Comparison of ENCODE assay signal across 24 cellular contexts in the genomic region with DNA sequence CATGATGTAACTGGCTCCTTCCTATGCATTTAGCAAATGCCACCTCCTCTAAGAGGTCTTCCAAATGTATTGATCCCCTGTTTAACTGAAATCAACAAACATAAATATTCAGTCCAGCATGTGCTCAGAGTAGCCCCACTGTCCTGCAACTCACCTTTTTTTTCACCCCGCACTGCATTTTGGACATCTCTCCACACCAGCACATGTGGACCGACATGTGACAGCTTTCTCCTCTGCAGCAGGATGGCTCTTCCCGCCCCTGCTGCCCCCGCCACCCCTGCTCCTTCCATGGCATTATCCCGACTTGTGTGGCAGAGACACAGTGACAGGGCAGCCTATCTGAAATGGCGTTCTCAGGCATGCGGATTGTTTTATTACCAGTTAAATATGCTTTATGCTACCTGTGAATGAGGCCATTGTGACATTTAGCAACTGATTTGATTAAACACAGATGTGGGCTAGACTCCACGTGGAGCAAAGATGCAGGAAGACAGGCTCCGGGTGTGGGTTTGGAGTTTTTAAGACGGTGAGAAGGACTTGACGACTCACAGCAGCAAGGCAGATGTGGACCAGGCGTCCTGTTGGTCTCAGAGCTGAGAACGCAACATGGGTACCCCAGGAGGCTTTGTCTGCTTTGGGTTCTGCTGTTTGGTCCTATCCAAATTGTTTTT.
A peak's percentile ranks its signal among the peaks of the same experiment; 100 is the strongest.
DNase-seq lines count a peak whose midpoint lies in the region; ATAC-seq, FAIRE-seq and TF ChIP-seq lines count a peak whose summit lies in the region.
"Had no signal": no experiment of that assay in that cellular context is flagged by ENCODE, and none has a peak within 500 bp of the region (broad histone marks: within the 10 kb centered on the region; RNA-seq: fewer than 3 reads in every experiment).

No MANE protein-coding gene starts in this region.

- CTCF ChIA-PET in IMR-90 (lab: Yijun Ruan, JAX) (no interaction called here), PC-3 (lab: Charles Lee) (no interaction called here)

- no peak overlapping the region for H2BK20ac ChIP-seq in IMR-90 (ENCODE audit: low read depth, low read length)

- H4K91ac ChIP-seq in IMR-90 (ENCODE audit: insufficient read depth, low read depth, low read length) = no peak overlapping the region

- no peak overlapping the region for H2AK5ac ChIP-seq in IMR-90 (ENCODE audit: low read depth, low read length)

- H3K4ac ChIP-seq in IMR-90 (ENCODE audit: low read depth, low read length) = no peak overlapping the region

- no peak for TF ChIP-seq RAD21 in IMR-90 (IDR thresholded peaks at IDR 0.05; ENCODE audit: low read length)

- TF ChIP-seq POLR2A in IMR-90 (IDR thresholded peaks at IDR 0.05; ENCODE audit: low read depth, low read length) (no peak), esophagus muscularis mucosa (IDR thresholded peaks at IDR 0.05; ENCODE audit: low read depth) (no peak)

- H2BK5ac ChIP-seq in IMR-90 (ENCODE audit: low read depth, low read length, poor library complexity, severe bottlenecking) = no peak overlapping the region

- H3K4me1 ChIP-seq in IMR-90 (ENCODE audit: control insufficient read depth, insufficient read depth, low read length) (peaks cover 2% of the 10 kb centered on the region; the same call in 1 of the 2 replicates), PC-3 (ENCODE audit: insufficient read depth, low read length) (no peaks in the 10 kb centered on the region), esophagus muscularis mucosa (peaks cover 0 to 9% (median 2%) of the 10 kb centered on the region in 4 donors)
- H3K4me1 ChIP-seq: left lung had no signal

- H3K56ac ChIP-seq in IMR-90 (ENCODE audit: extremely low read depth, insufficient read depth, low read length) = no peak overlapping the region

- H3K27ac ChIP-seq in IMR-90 (ENCODE audit: insufficient read depth, low read length) (no peak overlapping the region), PC-3 (ENCODE audit: low read length) (no peak overlapping the region), esophagus muscularis mucosa (replicated peaks in 1 of 4) (no peak overlapping the region)
- H3K27ac ChIP-seq: left lung had no signal

- no peak overlapping the region for H2BK15ac ChIP-seq in IMR-90 (ENCODE audit: low read depth, low read length)

- no peak overlapping the region for H2AK9ac ChIP-seq in IMR-90 (replicated peaks; ENCODE audit: low read depth, low read length, poor library complexity)

- WGBS in IMR-90 (ENCODE audit: extremely low coverage in 2 of 2, insufficient read length in 1 of 2), 2 experiments = 17% methylated on average over 2 of the region's 13 CpGs; no CpG with 5 or more reads in 1 of the 2 experiments
- 44% methylated on average over 13 of the region's 13 CpGs for WGBS in esophagus muscularis mucosa

- no peak overlapping the region for H3K18ac ChIP-seq in IMR-90 (ENCODE audit: low read depth, low read length)

- no peaks in the 10 kb centered on the region for H3K36me3 ChIP-seq in IMR-90 (ENCODE audit: control insufficient read depth, insufficient read depth, low read length)
- H3K36me3 ChIP-seq in PC-3 (ENCODE audit: low read depth, low read length) = no peaks in the 10 kb centered on the region
- no peaks in the 10 kb centered on the region for H3K36me3 ChIP-seq in esophagus muscularis mucosa
- H3K36me3 ChIP-seq: left lung had no signal

- H3K79me1 ChIP-seq in IMR-90 (ENCODE audit: low read depth in 1 of 2, low read length in 2 of 2) = no peaks in the 10 kb centered on the region

- H3K4me2 ChIP-seq in IMR-90 (ENCODE audit: low read depth, low read length) (no peak overlapping the region), PC-3 (ENCODE audit: low read length) (no peak overlapping the region)

- H3K27me3 ChIP-seq in IMR-90 (ENCODE audit: control insufficient read depth, insufficient read depth, low read length) (no peaks in the 10 kb centered on the region), PC-3 (ENCODE audit: low read length) (peaks cover 23% of the 10 kb centered on the region), esophagus muscularis mucosa (no peaks in the 10 kb centered on the region)

- TF ChIP-seq EP300 in esophagus muscularis mucosa (IDR thresholded peaks at IDR 0.05) = no peak

- no peaks in the 10 kb centered on the region for H3K79me2 ChIP-seq in PC-3 (ENCODE audit: low read length)

- H3K9me1 ChIP-seq in IMR-90 (ENCODE audit: insufficient read depth, low read length) = no peaks in the 10 kb centered on the region

- in situ Hi-C loops in IMR-90 (cut with MboI; ENCODE audit: low sequenced_read_pairs) = no loop called here

- ATAC-seq in IMR-90 (ENCODE audit: low read depth) = no peak
- ATAC-seq in PC-3 = no peak
- ATAC-seq: left lung; naive thymus-derived CD4-positive, alpha-beta T cell had no signal

- POLR2A ChIA-PET in IMR-90 (lab: Charles Lee; ENCODE audit: unreplicated experiment) (no interaction called here), PC-3 (lab: Charles Lee; ENCODE audit: unreplicated experiment) (no interaction called here)

- no peak overlapping the region for H3K9ac ChIP-seq in IMR-90 (ENCODE audit: low read depth, low read length)
- no peak overlapping the region for H3K9ac ChIP-seq in PC-3 (ENCODE audit: low read length)

- no peak overlapping the region for H4K5ac ChIP-seq in IMR-90 (ENCODE audit: low read depth, low read length)

- no peak overlapping the region for H3K4me3 ChIP-seq in AG10803 (ENCODE audit: low read length)
- no peak overlapping the region for H3K4me3 ChIP-seq in IMR-90 (ENCODE audit: insufficient read depth, low read depth, low read length)
- H3K4me3 ChIP-seq in PC-3 (ENCODE audit: low read length) = no peak overlapping the region
- no peak overlapping the region for H3K4me3 ChIP-seq in esophagus muscularis mucosa
- H3K4me3 ChIP-seq: left lung had no signal

- TF ChIP-seq CTCF in AG10803 (conservative IDR thresholded peaks at IDR 0.05; ENCODE audit: low read length) (no peak), IMR-90 (conservative IDR thresholded peaks at IDR 0.05; ENCODE audit: low read depth, low read length) (no peak), PC-3 (conservative IDR thresholded peaks at IDR 0.05; ENCODE audit: low read depth, low read length) (no peak), esophagus muscularis mucosa (IDR thresholded peaks at IDR 0.05) (no peak)

- no peaks in the 10 kb centered on the region for H3K9me3 ChIP-seq in IMR-90 (ENCODE audit: control insufficient read depth, insufficient read depth, low read length)
- no peaks in the 10 kb centered on the region for H3K9me3 ChIP-seq in PC-3 (ENCODE audit: low read length)
- no peaks in the 10 kb centered on the region for H3K9me3 ChIP-seq in esophagus muscularis mucosa
- H3K9me3 ChIP-seq: left lung had no signal

- H2BK120ac ChIP-seq in IMR-90 (ENCODE audit: low read depth, low read length) = no peak overlapping the region

- no peak overlapping the region for H4K8ac ChIP-seq in IMR-90 (ENCODE audit: low read depth in 2 of 2, low read length in 2 of 2)

- peak; percentile 26 for FAIRE-seq in endometrium (lab: Jason Lieb, UNC)
- FAIRE-seq: small intestine had no signal

- intact Hi-C loops in IMR-90 (cut with micrococcal nuclease) = no loop called here
- intact Hi-C loops in PC-3 (cut with micrococcal nuclease) = no loop called here
- intact Hi-C loops in esophagus muscularis mucosa (cut with DNase I) = no loop called here

- H3K14ac ChIP-seq in IMR-90 (replicated peaks; ENCODE audit: low read depth, low read length) = no peak overlapping the region

- no peaks in the 10 kb centered on the region for H4K20me1 ChIP-seq in IMR-90 (ENCODE audit: insufficient read depth, low read length)
- no peaks in the 10 kb centered on the region for H4K20me1 ChIP-seq in PC-3 (ENCODE audit: low read length)

- DNase-seq in AG10803 (ENCODE audit: low read depth) (peak; percentile 80), IMR-90 (peak; percentile 66), iris pigment epithelial cell (ENCODE audit: low read depth) (peak; percentile 15), PC-3 (no peak), esophagus muscularis mucosa (ENCODE audit: extremely low spot score) (no peak), DMS153 (lab: John Stamatoyannopoulos, UW) (no peak)
- no peak for DNase-seq in stimulated activated naive CD4-positive, alpha-beta T cell treated with Interleukin-2 at 50 U/mL for 16 hours (lab: John Stamatoyannopoulos, UW)
- DNase-seq: ACHN; activated CD4-positive, alpha-beta T cell treated with anti-CD3 and anti-CD28 coated beads, Interleukin-2, amount 50 U/mL, for 1 hour; activated naive CD4-positive, alpha-beta T cell treated with anti-CD3 and anti-CD28 coated beads, Interleukin-2, amount 50 U/mL, for 16 hours; CD4-positive, alpha-beta T cell; endodermal cell; foreskin melanocyte; GDM1; H7; left lung; MV-4-11; naive thymus-derived CD4-positive, alpha-beta T cell; NCI-H1694 treated with DMSO at 0.1 percent for 48 hours; NCI-H524 treated with DMSO at 0.1 percent for 48 hours; small intestine; stimulated activated CD4-positive, alpha-beta T cell treated with anti-CD3 and anti-CD28 coated beads, Interleukin-2, amount 100 ng/mL, for 24 hours; T1000 had no signal

- dilution Hi-C loops in IMR-90 (cut with HindIII; ENCODE audit: low sequenced_read_pairs, unreplicated experiment) = no loop called here

- BruUV-seq in IMR-90 (replicated peaks; lab: Mats Ljungman, UMichigan) (no TSS peak), PC-3 (replicated peaks; lab: Mats Ljungman, UMichigan) (no TSS peak)

- no peak overlapping the region for H3K23ac ChIP-seq in IMR-90 (ENCODE audit: low read depth, low read length)

- H3K9me2 ChIP-seq in PC-3 (replicated peaks; ENCODE audit: low read length) = no peaks in the 10 kb centered on the region

- no peaks in the 10 kb centered on the region for H3F3A ChIP-seq in PC-3 (ENCODE audit: low read length, unreplicated experiment)

- no peak overlapping the region for H2AFZ ChIP-seq in IMR-90 (replicated peaks; ENCODE audit: low read length, poor library complexity)
- no peak overlapping the region for H2AFZ ChIP-seq in PC-3 (ENCODE audit: low read length)

TF ChIP-seq in IMR-90, 13 proteins besides CTCF, POLR2A, EP300 and RAD21 (continues in another document):
- TF ChIP-seq NFE2L2 (IDR thresholded peaks at IDR 0.05; ENCODE audit: low read depth, low read length) (no peak), MAFK (IDR thresholded peaks at IDR 0.05; ENCODE audit: low read depth, low read length) (no peak), RFX5 (IDR thresholded peaks at IDR 0.05; ENCODE audit: low read depth, low read length) (no peak)
- TF ChIP-seq, protein P1, sequence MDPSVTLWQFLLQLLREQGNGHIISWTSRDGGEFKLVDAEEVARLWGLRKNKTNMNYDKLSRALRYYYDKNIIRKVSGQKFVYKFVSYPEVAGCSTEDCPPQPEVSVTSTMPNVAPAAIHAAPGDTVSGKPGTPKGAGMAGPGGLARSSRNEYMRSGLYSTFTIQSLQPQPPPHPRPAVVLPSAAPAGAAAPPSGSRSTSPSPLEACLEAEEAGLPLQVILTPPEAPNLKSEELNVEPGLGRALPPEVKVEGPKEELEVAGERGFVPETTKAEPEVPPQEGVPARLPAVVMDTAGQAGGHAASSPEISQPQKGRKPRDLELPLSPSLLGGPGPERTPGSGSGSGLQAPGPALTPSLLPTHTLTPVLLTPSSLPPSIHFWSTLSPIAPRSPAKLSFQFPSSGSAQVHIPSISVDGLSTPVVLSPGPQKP (IDR thresholded peaks at IDR 0.05; ENCODE audit: borderline replicate concordance, low read depth, low read length) = no peak

Comparison
In these comparisons a context has a peak if more than half of its experiments do, and no peak if none do; other contexts are left out.
1. DNase-seq: peak in AG10803 (single experiment), IMR-90 (single experiment) and iris pigment epithelial cell (single experiment); none in PC-3 (single experiment), esophagus muscularis mucosa (single experiment), DMS153 (single experiment) and stimulated activated naive CD4-positive, alpha-beta T cell treated with Interleukin-2 at 50 U/mL for 16 hours (single experiment).